ENCODE assay signal across 8 cellular contexts in genomic region chr5:84382363-84383295, GRCh38. TPM values are rescaled to one million over a fixed set of nuclear protein-coding genes. Genes with fewer than 3 reads are reported as not detected.
DNase-seq lines count a peak whose midpoint lies in the region; ATAC-seq, FAIRE-seq and TF ChIP-seq lines count a peak whose summit lies in the region.

No MANE protein-coding gene starts in this region.

- H3K36me3 ChIP-seq in ES-I3 (ENCODE audit: insufficient read depth, low read length) (no peaks in the 10 kb centered on the region), bronchial epithelial cell (ENCODE audit: control insufficient read depth, insufficient read depth, low read length) (no peaks in the 10 kb centered on the region), smooth muscle cell (ENCODE audit: low read depth) (no peaks in the 10 kb centered on the region)

- peak overlapping the region; percentile 96 for H2AFZ ChIP-seq in smooth muscle cell (ENCODE audit: low read depth)

- H3K4me1 ChIP-seq in ES-I3 (ENCODE audit: insufficient read depth, low read length) (peaks cover 27% of the 10 kb centered on the region; the same call in 1 of the 2 replicates), smooth muscle cell (ENCODE audit: low read depth) (peaks cover 32% of the 10 kb centered on the region)

- no peak for ATAC-seq in GM21737 (IDR thresholded peaks at IDR 0.05; ENCODE audit: unreplicated experiment)
- no peak for ATAC-seq in HG03097 (IDR thresholded peaks at IDR 0.05; ENCODE audit: low FRiP score, unreplicated experiment)

- peaks cover 31% of the 10 kb centered on the region for H3K79me2 ChIP-seq in smooth muscle cell (ENCODE audit: low read depth)

- peaks cover 14% of the 10 kb centered on the region for H3K27me3 ChIP-seq in bronchial epithelial cell (ENCODE audit: control insufficient read depth, insufficient read depth, low read length)
- H3K27me3 ChIP-seq in smooth muscle cell (ENCODE audit: low read depth): no peaks in the 10 kb centered on the region

- peak overlapping the region; percentile 98 for H3K4me2 ChIP-seq in smooth muscle cell

- H4K20me1 ChIP-seq in smooth muscle cell (ENCODE audit: low read depth): no peaks in the 10 kb centered on the region

- FAIRE-seq in bronchial epithelial cell (lab: Jason Lieb, UNC): no peak

- DNase-seq in NCI-H446 treated with DMSO at 0.1 percent for 48 hours (lab: John Stamatoyannopoulos, UW) (peak; percentile 73), bronchial epithelial cell (ENCODE audit: low read depth) (no peak), inferior parietal cortex (ENCODE audit: extremely low spot score) (peak; percentile 65), smooth muscle cell (lab: John Stamatoyannopoulos, UW; ENCODE audit: unreplicated experiment) (peak; percentile 18)
- no peak for DNase-seq in stimulated activated CD4-positive, alpha-beta T cell treated with anti-CD3 and anti-CD28 coated beads, Interleukin-1b, Interleukin-23, amount 100 ng/mL, for 48 hours

- under 1% methylated on average over 45 of the region's 45 CpGs for WGBS in smooth muscle cell (ENCODE audit: low lambda C conversion rate)

- H3K9ac ChIP-seq in ES-I3 (ENCODE audit: low read depth, low read length): peak overlapping the region; percentile 97
- H3K9ac ChIP-seq in smooth muscle cell (ENCODE audit: low read depth): peak overlapping the region; percentile 46

- TF ChIP-seq CTCF in bronchial epithelial cell (IDR thresholded peaks at IDR 0.05; ENCODE audit: insufficient read depth, low read length, severe bottlenecking): no peak
- no peak for TF ChIP-seq CTCF in smooth muscle cell (IDR thresholded peaks at IDR 0.05; ENCODE audit: borderline replicate concordance, insufficient read depth, poor library complexity, severe bottlenecking)

- H3K27ac ChIP-seq in smooth muscle cell (ENCODE audit: low read depth): peak overlapping the region; percentile 58

- H3K4me3 ChIP-seq in bronchial epithelial cell (ENCODE audit: low read depth, low read length): peak overlapping the region; percentile 42
- peak overlapping the region; percentile 78 for H3K4me3 ChIP-seq in smooth muscle cell

- no peaks in the 10 kb centered on the region for H3F3A ChIP-seq in smooth muscle cell (ENCODE audit: low read depth)

- H3K9me3 ChIP-seq in ES-I3 (ENCODE audit: control insufficient read depth, insufficient read depth, low read length) (no peaks in the 10 kb centered on the region), smooth muscle cell (replicated peaks; ENCODE audit: low read depth) (no peaks in the 10 kb centered on the region)

RNA-seq across cellular contexts. Expression of gene EDIL3, which starts 2.1 kb away (rescaled TPM):
- total RNA-seq in bronchial epithelial cell (0.26 and 1.1 TPM in 2 replicates), smooth muscle cell (119 and 180 TPM in 2 replicates)
- 62.5 and 98.4 TPM in 2 replicates for polyA plus RNA-seq in smooth muscle cell

Comparison
In these comparisons a context has a peak if more than half of its experiments do, and no peak if none do; other contexts are left out.
1. DNase-seq: peak in NCI-H446 treated with DMSO at 0.1 percent for 48 hours (single experiment), inferior parietal cortex (single experiment) and smooth muscle cell (single experiment); none in bronchial epithelial cell (single experiment) and stimulated activated CD4-positive, alpha-beta T cell treated with anti-CD3 and anti-CD28 coated beads, Interleukin-1b, Interleukin-23, amount 100 ng/mL, for 48 hours (single experiment).
2. RNA of gene EDIL3, which starts 2.1 kb away (total RNA-seq): 119 to 180 TPM in smooth muscle cell; 0.26 to 1.1 TPM in bronchial epithelial cell; every median in the first group is over 10 times any median in the second.